ENCODE assay signal across 16 cellular contexts in genomic region chr15:91652610-91653207, GRCh38.
"Had no signal": no experiment of that assay in that cellular context is flagged by ENCODE, and none has a peak within 500 bp of the region (broad histone marks: within the 10 kb centered on the region; RNA-seq: fewer than 3 reads in every experiment).

No MANE protein-coding gene starts in this region.

- H3K36me3 Mint-ChIP-seq: activated CD4-positive, alpha-beta memory T cell treated with anti-CD3 and anti-CD28 coated beads for 36 hours; activated naive CD8-positive, alpha-beta T cell treated with anti-CD3 and anti-CD28 coated beads for 36 hours; natural killer cell; stimulated activated naive B cell treated with anti-CD40 and anti-IgM and Interleukin-4, amounts not matched to agents 10 μg/mL and 1 μg/mL and 100 μg/mL, for 72 hours had no signal

- H3K9me3 Mint-ChIP-seq: natural killer cell had no signal

- H3K4me1 Mint-ChIP-seq: stimulated activated naive B cell treated with anti-CD40 and anti-IgM and Interleukin-4, amounts not matched to agents 10 μg/mL and 1 μg/mL and 100 μg/mL, for 72 hours; WTC11 had no signal

- ATAC-seq: foreskin keratinocyte; left cardiac atrium; natural killer cell; stimulated activated naive B cell treated with anti-CD40 and anti-IgM and Interleukin-4, amounts not matched to agents 10 μg/mL and 1 μg/mL and 100 μg/mL, for 72 hours; upper lobe of right lung; WTC11 had no signal

- H3K4me1 ChIP-seq: foreskin keratinocyte, spleen, upper lobe of right lung had no signal

- H3K4me3 ChIP-seq: dorsolateral prefrontal cortex, lung, spleen, upper lobe of right lung had no signal

- H3K36me3 ChIP-seq: spleen, upper lobe of right lung had no signal

- H3K27me3 ChIP-seq: foreskin keratinocyte had no signal

- H3K4me3 Mint-ChIP-seq: activated CD4-positive, alpha-beta memory T cell treated with anti-CD3 and anti-CD28 coated beads for 36 hours; activated naive CD8-positive, alpha-beta T cell treated with anti-CD3 and anti-CD28 coated beads for 36 hours; natural killer cell; stimulated activated naive B cell treated with anti-CD40 and anti-IgM and Interleukin-4, amounts not matched to agents 10 μg/mL and 1 μg/mL and 100 μg/mL, for 72 hours; WTC11 had no signal

- H3K27ac ChIP-seq: dorsolateral prefrontal cortex, foreskin keratinocyte, spleen, upper lobe of right lung had no signal

- H3K27ac Mint-ChIP-seq: activated CD4-positive, alpha-beta memory T cell treated with anti-CD3 and anti-CD28 coated beads for 36 hours; activated naive CD8-positive, alpha-beta T cell treated with anti-CD3 and anti-CD28 coated beads for 36 hours; natural killer cell; stimulated activated naive B cell treated with anti-CD40 and anti-IgM and Interleukin-4, amounts not matched to agents 10 μg/mL and 1 μg/mL and 100 μg/mL, for 72 hours; WTC11 had no signal

- H3K9me3 ChIP-seq: upper lobe of right lung had no signal

- DNase-seq: activated CD4-positive, alpha-beta memory T cell treated with anti-CD3 and anti-CD28 coated beads for 36 hours; activated CD4-positive, alpha-beta T cell treated with anti-CD3 and anti-CD28 coated beads for 4 hours; activated naive CD8-positive, alpha-beta T cell treated with anti-CD3 and anti-CD28 coated beads for 36 hours; activated T-cell treated with anti-CD3 and anti-CD28 coated beads for 4 hours; amniotic stem cell; dorsolateral prefrontal cortex; foreskin keratinocyte; hippocampal formation; left cardiac atrium; natural killer cell; nucleus accumbens; spleen; stimulated activated naive B cell treated with anti-CD40 and anti-IgM and Interleukin-4, amounts not matched to agents 10 μg/mL and 1 μg/mL and 100 μg/mL, for 72 hours; upper lobe of right lung had no signal
